In genomic region chr6:67287566-67287965, GRCh38 we compare ENCODE assay signal across 15 cellular contexts.
DNase-seq lines count a peak whose midpoint lies in the region; ATAC-seq and TF ChIP-seq lines count a peak whose summit lies in the region.
"Had no signal": no experiment of that assay in that cellular context is flagged by ENCODE, and none has a peak within 500 bp of the region (broad histone marks: within the 10 kb centered on the region; RNA-seq: fewer than 3 reads in every experiment).

No MANE protein-coding gene starts in this region.

- ATAC-seq in activated CD8-positive, alpha-beta T cell treated with anti-CD3 and anti-CD28 coated beads for 36 hours = no peak
- ATAC-seq: CD8-positive, alpha-beta T cell; GM23338 had no signal

- no peaks in the 10 kb centered on the region for H3K27me3 Mint-ChIP-seq in osteocyte (ENCODE audit: unreplicated experiment)
- no peaks in the 10 kb centered on the region for H3K27me3 Mint-ChIP-seq in activated CD8-positive, alpha-beta T cell treated with anti-CD3 and anti-CD28 coated beads for 36 hours

- DNase-seq in HCEC 1CT (peak; percentile 11), brain pericyte (ENCODE audit: low read depth, low spot score) (peak; percentile 33), fibroblast of the conjunctiva (ENCODE audit: low read depth) (peak; percentile 0), osteocyte (ENCODE audit: extremely low spot score, unreplicated experiment) (no peak), NCI-H2081 treated with DMSO at 0.1 percent for 48 hours (lab: John Stamatoyannopoulos, UW) (no peak), epidermal melanocyte (ENCODE audit: insufficient read length, low spot score) (no peak)
- DNase-seq in activated CD8-positive, alpha-beta T cell treated with anti-CD3 and anti-CD28 coated beads for 36 hours = no peak
- DNase-seq: CD8-positive, alpha-beta T cell; COR-L47; DMS153; DMS79 treated with DMSO at 0.1 percent for 48 hours; EL; H7 had no signal

- no peak overlapping the region for H3K4me3 Mint-ChIP-seq in osteocyte (ENCODE audit: unreplicated experiment)
- no peak overlapping the region for H3K4me3 Mint-ChIP-seq in activated CD8-positive, alpha-beta T cell treated with anti-CD3 and anti-CD28 coated beads for 36 hours
- H3K4me3 Mint-ChIP-seq: CD14-positive monocyte; CD8-positive, alpha-beta T cell; GM23338 had no signal

- H3K9me3 Mint-ChIP-seq in osteocyte (ENCODE audit: unreplicated experiment) = peaks cover 23% of the 10 kb centered on the region
- H3K9me3 Mint-ChIP-seq in activated CD8-positive, alpha-beta T cell treated with anti-CD3 and anti-CD28 coated beads for 36 hours = peaks cover 4% of the 10 kb centered on the region

- H3K36me3 Mint-ChIP-seq in osteocyte (ENCODE audit: unreplicated experiment) = peaks cover 8% of the 10 kb centered on the region
- H3K36me3 Mint-ChIP-seq in activated CD8-positive, alpha-beta T cell treated with anti-CD3 and anti-CD28 coated beads for 36 hours (ENCODE audit: low read depth) = no peaks in the 10 kb centered on the region
- H3K36me3 Mint-ChIP-seq: CD14-positive monocyte; CD8-positive, alpha-beta T cell had no signal

- peak overlapping the region; percentile 67 for H3K27ac Mint-ChIP-seq in osteocyte (ENCODE audit: unreplicated experiment)
- no peak overlapping the region for H3K27ac Mint-ChIP-seq in activated CD8-positive, alpha-beta T cell treated with anti-CD3 and anti-CD28 coated beads for 36 hours
- H3K27ac Mint-ChIP-seq: CD14-positive monocyte; CD8-positive, alpha-beta T cell; GM23338 had no signal

- CTCF ChIA-PET in activated CD8-positive, alpha-beta T cell treated with anti-CD3 and anti-CD28 coated beads for 36 hours (lab: Charles Lee) = no interaction called here

- H3K4me1 Mint-ChIP-seq in osteocyte (ENCODE audit: unreplicated experiment) = peaks cover 24% of the 10 kb centered on the region
- no peaks in the 10 kb centered on the region for H3K4me1 Mint-ChIP-seq in activated CD8-positive, alpha-beta T cell treated with anti-CD3 and anti-CD28 coated beads for 36 hours (ENCODE audit: low read depth)
- H3K4me1 Mint-ChIP-seq: CD14-positive monocyte, GM23338 had no signal

- POLR2A ChIA-PET in activated CD8-positive, alpha-beta T cell treated with anti-CD3 and anti-CD28 coated beads for 36 hours (lab: Charles Lee) = no interaction called here

- TF ChIP-seq CTCF in osteocyte (IDR thresholded peaks at IDR 0.05) = no peak
- no peak for TF ChIP-seq CTCF in activated CD8-positive, alpha-beta T cell treated with anti-CD3 and anti-CD28 coated beads for 36 hours (IDR thresholded peaks at IDR 0.05)

- intact Hi-C loops in activated CD8-positive, alpha-beta T cell treated with anti-CD3 and anti-CD28 coated beads for 36 hours (cut with micrococcal nuclease) = no loop called here

Comparison
In these comparisons a context has a peak if more than half of its experiments do, and no peak if none do; other contexts are left out.
1. DNase-seq: peak in HCEC 1CT (single experiment), brain pericyte (single experiment) and fibroblast of the conjunctiva (single experiment); none in osteocyte (single experiment), NCI-H2081 treated with DMSO at 0.1 percent for 48 hours (single experiment), activated CD8-positive, alpha-beta T cell treated with anti-CD3 and anti-CD28 coated beads for 36 hours (single experiment) and epidermal melanocyte (single experiment).